Comparison of ENCODE assay signal across 8 cellular contexts in the genomic region with DNA sequence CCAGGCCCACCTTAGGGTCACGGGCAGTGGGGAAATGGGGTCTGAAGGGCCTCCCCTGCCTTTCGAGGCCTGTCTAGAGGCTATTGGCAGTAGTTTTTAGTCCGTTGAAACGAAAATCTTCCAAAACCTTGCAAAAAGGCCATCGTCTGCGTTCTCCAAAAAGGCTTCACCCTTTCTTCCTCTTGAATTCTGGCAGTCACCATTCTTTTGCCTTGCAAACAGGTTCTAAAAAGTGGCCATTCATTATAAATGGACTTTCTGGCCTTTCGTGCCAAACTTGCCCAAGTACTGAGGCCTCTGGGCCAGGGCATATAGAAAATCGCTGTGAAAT. TPM values are rescaled to one million over a fixed set of nuclear protein-coding genes. Genes with fewer than 3 reads are reported as not detected.
DNase-seq lines count a peak whose midpoint lies in the region; TF ChIP-seq lines count a peak whose summit lies in the region.

No MANE protein-coding gene starts in this region.

- H2BK120ac ChIP-seq in neuronal stem cell (ENCODE audit: low read depth, low read length) = no peak overlapping the region

- H3K4ac ChIP-seq in neuronal stem cell (ENCODE audit: low read length) = no peak overlapping the region

- no peak overlapping the region for H3K18ac ChIP-seq in neuronal stem cell (ENCODE audit: low read length)

- H3K9me3 ChIP-seq in BLaER1 treated with 17β-estradiol and CSF1 and Interleukin-3, amounts not matched to agents 10 nM and 100 nM (replicated peaks in 1 of 11) = peaks cover 11 to 28% (median 22%) of the 10 kb centered on the region in 11 experiments; a peak in 21 of 22 replicates
- no peaks in the 10 kb centered on the region for H3K9me3 ChIP-seq in HUES6 (ENCODE audit: control insufficient read depth, insufficient read depth, low read depth, low read length)
- H3K9me3 ChIP-seq in neuronal stem cell (replicated peaks in 1 of 2; ENCODE audit: control insufficient read depth in 2 of 2, insufficient read depth in 1 of 2, low read depth in 1 of 2, low read length in 2 of 2) = no peaks in the 10 kb centered on the region

- H3K27ac ChIP-seq in BLaER1 treated with 17β-estradiol and CSF1 and Interleukin-3, amounts not matched to agents 10 nM and 100 nM = no peak overlapping the region
- H3K27ac ChIP-seq in HUES6 (ENCODE audit: low read depth, low read length) (no peak overlapping the region), cingulate gyrus (ENCODE audit: low read depth, low read length) (peak overlapping the region; percentile 48), neuronal stem cell (replicated peaks; ENCODE audit: low read length) (no peak overlapping the region)

- H3K14ac ChIP-seq in neuronal stem cell (ENCODE audit: low read length) = no peak overlapping the region

- no peak overlapping the region for H2BK5ac ChIP-seq in neuronal stem cell (ENCODE audit: low read length)

- no CpG with 5 or more reads among the region's 8 CpGs for WGBS in neuronal stem cell (ENCODE audit: extremely low coverage in 2 of 2, insufficient read length in 2 of 2, insufficient replicate concordance in 1 of 2), 2 donors

- no peak overlapping the region for H3K23ac ChIP-seq in neuronal stem cell (ENCODE audit: low read depth, low read length, poor library complexity)

- H4K91ac ChIP-seq in neuronal stem cell (ENCODE audit: low read depth, low read length, poor library complexity) = no peak overlapping the region

- H2AFZ ChIP-seq in neuronal stem cell (ENCODE audit: low read length) = peak overlapping the region; percentile 84

- peaks cover 11 to 24% (median 14%) of the 10 kb centered on the region in 10 experiments for H3K4me1 ChIP-seq in BLaER1 treated with 17β-estradiol and CSF1 and Interleukin-3, amounts not matched to agents 10 nM and 100 nM
- peaks cover 9% of the 10 kb centered on the region for H3K4me1 ChIP-seq in HUES6 (ENCODE audit: control insufficient read depth, insufficient read depth, low read length)
- H3K4me1 ChIP-seq in neuronal stem cell (ENCODE audit: control insufficient read depth in 2 of 2, insufficient read depth in 1 of 2, low read depth in 1 of 2, low read length in 2 of 2) = peaks cover 2 to 3% of the 10 kb centered on the region in 2 donors

- peak overlapping the region in 2 of 10 experiments; percentile 31 to 47; a peak in 4 of 20 replicates for H3K4me3 ChIP-seq in BLaER1 treated with 17β-estradiol and CSF1 and Interleukin-3, amounts not matched to agents 10 nM and 100 nM
- peak overlapping the region; percentile 41 for H3K4me3 ChIP-seq in HUES6 (ENCODE audit: low read depth, low read length)
- peak overlapping the region in 1 of 2 donors; percentile 28 for H3K4me3 ChIP-seq in neuronal stem cell (ENCODE audit: low read length in 2 of 2)

- H2BK12ac ChIP-seq in neuronal stem cell (ENCODE audit: low read length) = no peak overlapping the region

- peaks cover 0 to 20% (median 0%) of the 10 kb centered on the region in 11 experiments; a peak in 6 of 22 replicates for H4K20me1 ChIP-seq in BLaER1 treated with 17β-estradiol and CSF1 and Interleukin-3, amounts not matched to agents 10 nM and 100 nM

- H3K4me2 ChIP-seq in BLaER1 treated with 17β-estradiol and CSF1 and Interleukin-3, amounts not matched to agents 10 nM and 100 nM = peak overlapping the region in 10 of 11 experiments; percentile 33 to 72 (median 40); a peak in 13 of 22 replicates
- H3K4me2 ChIP-seq in neuronal stem cell (ENCODE audit: insufficient read depth, low read length, poor library complexity, severe bottlenecking) = peak overlapping the region; percentile 32

- H3K27me3 ChIP-seq in BLaER1 treated with 17β-estradiol and CSF1 and Interleukin-3, amounts not matched to agents 10 nM and 100 nM = no peaks in the 10 kb centered on the region
- H3K27me3 ChIP-seq in HUES6 (ENCODE audit: control insufficient read depth, insufficient read depth, low read length) (0 out of 2 replicates have a peak, but pooled peaks cover 4% of the 10 kb centered on the region), neuronal stem cell (ENCODE audit: control insufficient read depth in 3 of 3, insufficient read depth in 3 of 3, low read depth in 1 of 3, low read length in 3 of 3) (no peaks in the 10 kb centered on the region)

- H3K9ac ChIP-seq in BLaER1 treated with 17β-estradiol and CSF1 and Interleukin-3, amounts not matched to agents 10 nM and 100 nM = no peak overlapping the region
- no peak overlapping the region for H3K9ac ChIP-seq in HUES6 (ENCODE audit: low read length)
- H3K9ac ChIP-seq in neuronal stem cell (ENCODE audit: low read depth, low read length, poor library complexity) = no peak overlapping the region

- DNase-seq in neuronal stem cell (ENCODE audit: low spot score) (no peak), NCI-H187 treated with DMSO at 0.1 percent for 48 hours (lab: John Stamatoyannopoulos, UW) (no peak), HEK293T (ENCODE audit: extremely low spot score) (no peak), AG20443 (ENCODE audit: low spot score) (no peak)
- no peak for DNase-seq in stimulated activated CD4-positive, alpha-beta T cell treated with anti-CD3 and anti-CD28 coated beads, Interleukin-4, amount 100 ng/mL, for 1 hour

- H3K79me1 ChIP-seq in neuronal stem cell (ENCODE audit: low read depth, low read length) = no peaks in the 10 kb centered on the region

- POLR2A ChIA-PET in HEK293T (lab: Yijun Ruan, JAX) = interaction anchor here (0.9 to 3.0 kb wide), 5 partner anchors 12 to 109 kb away, joined by 3 to 17 read pairs (median 4); no protein-coding TSS in a partner anchor

- no peak overlapping the region for H2AK5ac ChIP-seq in neuronal stem cell (ENCODE audit: low read depth, low read length)

- no peak overlapping the region for H4K8ac ChIP-seq in neuronal stem cell (ENCODE audit: low read depth, low read length)

- H2BK15ac ChIP-seq in neuronal stem cell (ENCODE audit: low read length) = no peak overlapping the region

- peaks cover 22 to 32% (median 26%) of the 10 kb centered on the region in 11 experiments for H3K36me3 ChIP-seq in BLaER1 treated with 17β-estradiol and CSF1 and Interleukin-3, amounts not matched to agents 10 nM and 100 nM
- H3K36me3 ChIP-seq in HUES6 (ENCODE audit: control insufficient read depth, insufficient read depth, low read length) = peaks cover 15% of the 10 kb centered on the region
- H3K36me3 ChIP-seq in neuronal stem cell (replicated peaks in 1 of 2; ENCODE audit: control insufficient read depth in 2 of 2, insufficient read depth in 2 of 2, low read length in 2 of 2) = peaks cover 3 to 26% of the 10 kb centered on the region in 2 donors

- CTCF ChIA-PET in HEK293T (lab: Yijun Ruan, JAX) = no interaction called here

TF ChIP-seq in HEK293T, 16 proteins besides CTCF, POLR2A, EP300 and RAD21:
- TF ChIP-seq, protein P1, sequence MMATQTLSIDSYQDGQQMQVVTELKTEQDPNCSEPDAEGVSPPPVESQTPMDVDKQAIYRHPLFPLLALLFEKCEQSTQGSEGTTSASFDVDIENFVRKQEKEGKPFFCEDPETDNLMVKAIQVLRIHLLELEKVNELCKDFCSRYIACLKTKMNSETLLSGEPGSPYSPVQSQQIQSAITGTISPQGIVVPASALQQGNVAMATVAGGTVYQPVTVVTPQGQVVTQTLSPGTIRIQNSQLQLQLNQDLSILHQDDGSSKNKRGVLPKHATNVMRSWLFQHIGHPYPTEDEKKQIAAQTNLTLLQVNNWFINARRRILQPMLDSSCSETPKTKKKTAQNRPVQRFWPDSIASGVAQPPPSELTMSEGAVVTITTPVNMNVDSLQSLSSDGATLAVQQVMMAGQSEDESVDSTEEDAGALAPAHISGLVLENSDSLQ (IDR thresholded peaks at IDR 0.05) = no peak
- TF ChIP-seq ELF4 (IDR thresholded peaks at IDR 0.05) (no peak), SUZ12 (IDR thresholded peaks at IDR 0.05) (no peak), CTBP1 (IDR thresholded peaks at IDR 0.05; ENCODE audit: borderline replicate concordance) (no peak), SP1 (IDR thresholded peaks at IDR 0.05) (no peak)

RNA-seq across cellular contexts. Expression of a gene that starts 0.4 kb away (rescaled TPM):
- 12.7 TPM for polyA plus RNA-seq in neuronal stem cell (2013, experiment 1 of 2)
- polyA plus RNA-seq in neuronal stem cell (2013, experiment 2 of 2) = 12.6 TPM
